Comparison of ENCODE assay signal across 17 cellular contexts in the genomic region with DNA sequence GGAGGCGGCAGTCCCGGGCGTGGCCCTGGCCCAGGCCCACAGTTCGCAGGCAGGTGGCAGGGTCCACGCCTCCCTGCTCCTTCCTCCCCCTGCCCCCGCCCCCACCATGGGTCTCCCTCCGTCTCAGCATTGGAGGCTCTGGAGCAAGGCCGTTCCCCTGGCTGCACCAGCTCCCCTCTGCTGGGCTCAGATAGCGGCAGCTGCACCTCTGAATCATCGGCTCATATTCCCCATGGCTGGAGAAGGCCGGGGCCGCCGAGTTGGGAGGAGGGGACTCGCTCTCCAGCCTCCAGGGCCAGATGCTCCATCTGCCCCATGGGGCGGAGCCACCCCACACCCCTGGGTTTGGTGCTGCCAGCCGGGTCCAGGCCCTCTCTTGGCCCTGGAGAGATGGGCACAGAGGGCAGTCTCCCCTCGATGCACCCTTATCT.
DNase-seq lines count a peak whose midpoint lies in the region; ATAC-seq, FAIRE-seq and TF ChIP-seq lines count a peak whose summit lies in the region.
"Had no signal": no experiment of that assay in that cellular context is flagged by ENCODE, and none has a peak within 500 bp of the region (broad histone marks: within the 10 kb centered on the region; RNA-seq: fewer than 3 reads in every experiment).

No MANE protein-coding gene starts in this region.

- FAIRE-seq in K562 (lab: Jason Lieb, UNC), result no peak

- H3K27ac ChIP-seq in K562 (ENCODE audit: extremely low read depth, low read depth, low read length) (no peak overlapping the region), spleen (no peak overlapping the region)
- H3K27ac ChIP-seq: C4-2B, ovary, PC-9 had no signal

- no peak overlapping the region for H2AFZ ChIP-seq in K562 (ENCODE audit: low read depth, low read length)
- H2AFZ ChIP-seq: PC-9 had no signal

- peaks cover 0 to 72% of the 10 kb centered on the region in 2 experiments; a peak in 4 of 5 replicates for H3K4me1 ChIP-seq in K562 (replicated peaks in 1 of 2; ENCODE audit: control insufficient read depth in 2 of 2, insufficient read depth in 2 of 2, low read length in 2 of 2)
- H3K4me1 ChIP-seq in spleen, result peaks cover 0 to 43% (median 9%) of the 10 kb centered on the region in 6 donors

- H3K9me1 ChIP-seq in K562 (ENCODE audit: control insufficient read depth, insufficient read depth, low read length), result no peaks in the 10 kb centered on the region

- ATAC-seq in K562, result peak; percentile 40
- no peak for ATAC-seq in GM21360 (IDR thresholded peaks at IDR 0.05; ENCODE audit: unreplicated experiment)
- ATAC-seq: activated T-helper 17 cell treated with anti-CD3 and anti-CD28 coated beads, Interleukin-2, amount 50 U/mL, for 72 hours had no signal

- intact Hi-C loops in K562 (cut with micrococcal nuclease), result no loop called here
- intact Hi-C loops in spleen (cut with DNase I; ENCODE audit: low total_unique reads), result no loop called here

- no peaks in the 10 kb centered on the region; a peak in 1 of 5 replicates for H3K27me3 ChIP-seq in K562 (ENCODE audit: control insufficient read depth in 2 of 2, insufficient read depth in 2 of 2, low read length in 2 of 2)
- no peaks in the 10 kb centered on the region for H3K27me3 ChIP-seq in spleen (replicated peaks in 1 of 7)
- H3K27me3 ChIP-seq: ovary had no signal

- TF ChIP-seq EP300 in K562 (IDR thresholded peaks at IDR 0.05; ENCODE audit: low read length), result no peak

- H3K9me3 ChIP-seq in K562 (replicated peaks; ENCODE audit: control insufficient read depth, insufficient read depth, low read depth, low read length), result 0 out of 2 replicates have a peak, but pooled peaks cover 3% of the 10 kb centered on the region
- H3K9me3 ChIP-seq in spleen, result no peaks in the 10 kb centered on the region
- H3K9me3 ChIP-seq: ovary had no signal

- TF ChIP-seq CTCF in K562 (IDR thresholded peaks at IDR 0.05 in 2 of 3, conservative IDR thresholded peaks at IDR 0.05 in 1 of 3; ENCODE audit: insufficient read depth in 2 of 3, low read depth in 1 of 3, low read length in 3 of 3), result no peak
- TF ChIP-seq CTCF in spleen (IDR thresholded peaks at IDR 0.05 in 8 of 11, conservative IDR thresholded peaks at IDR 0.05 in 3 of 11), result no peak

- no peaks in the 10 kb centered on the region for H4K20me1 ChIP-seq in K562 (replicated peaks; ENCODE audit: control insufficient read depth, insufficient read depth, low read length)

- BruUV-seq in K562 (replicated peaks; lab: Mats Ljungman, UMichigan), result no TSS peak

- TF ChIP-seq POLR2A in K562 (conservative IDR thresholded peaks at IDR 0.05) (no peak), spleen (IDR thresholded peaks at IDR 0.05) (no peak)

- in situ Hi-C loops in K562 (cut with MboI), result no loop called here

- H3K79me2 ChIP-seq in K562 (ENCODE audit: control insufficient read depth, insufficient read depth, low read length), result no peaks in the 10 kb centered on the region

- CTCF ChIA-PET in K562 (lab: Yijun Ruan, JAX; ENCODE audit: low intra/inter-chr PET ratio), result no interaction called here

- 55% methylated on average over 8 of the region's 17 CpGs for WGBS in K562 (ENCODE audit: insufficient coverage, low coverage, missing lambda C conversion rate)
- WGBS in spleen, 5 donors, result 67 to 93% (median 86%) methylated on average over 4 to 17 of the region's 17 CpGs

- H3K4me3 ChIP-seq in K562 (no peak overlapping the region), spleen (no peak overlapping the region)
- H3K4me3 ChIP-seq: ovary, PC-9, smooth muscle cell had no signal

- no peak overlapping the region for H3K9ac ChIP-seq in K562 (ENCODE audit: insufficient read depth in 1 of 2, low read depth in 2 of 2, low read length in 2 of 2)

- no peak for TF ChIP-seq RAD21 in K562 (CRISPR knock-in tag; conservative IDR thresholded peaks at IDR 0.05 in 1 of 2, IDR thresholded peaks at IDR 0.05 in 1 of 2)

- H3K4me2 ChIP-seq in K562 (ENCODE audit: insufficient read depth, low read length), result no peak overlapping the region
- H3K4me2 ChIP-seq: PC-9, smooth muscle cell had no signal

- POLR2A ChIA-PET in K562 (lab: Yijun Ruan, JAX), result no interaction called here

- DNase-seq in HK-2 (ENCODE audit: unreplicated experiment) (peak; percentile 12), NCI-H2196 treated with DMSO at 0.1 percent for 48 hours (lab: John Stamatoyannopoulos, UW; ENCODE audit: unreplicated experiment) (peak; percentile 48), K562 (ENCODE audit: extremely low read depth in 1 of 4, low spot score in 3 of 4) (peak; percentile 51 to 60 (median 56)), spleen (peak; percentile 73), GOT3 (lab: John Stamatoyannopoulos, UW) (no peak)
- no peak for DNase-seq in activated CD4-positive, alpha-beta T cell treated with anti-CD3 and anti-CD28 coated beads, Interleukin-2, amount 50 U/mL, for 48 hours
- DNase-seq: activated CD4-positive, alpha-beta memory T cell treated with anti-CD3 and anti-CD28 coated beads for 36 hours; cerebellar nuclear complex; hypothalamus; NCI-H1092 treated with DMSO at 0.1 percent for 48 hours; NCI-H526 treated with DMSO at 0.1 percent for 48 hours; ovary; PC-9 had no signal

- H3K36me3 ChIP-seq in K562 (ENCODE audit: control insufficient read depth, insufficient read depth, low read length) (peaks cover 16% of the 10 kb centered on the region; the same call in 2 of the 3 replicates), spleen (peaks cover 0 to 27% (median 16%) of the 10 kb centered on the region in 6 donors)
- H3K36me3 ChIP-seq: ovary had no signal

TF ChIP-seq in K562, 482 proteins besides CTCF, POLR2A, EP300 and RAD21 (continues in another document):
- TF ChIP-seq CCAR2 (IDR thresholded peaks at IDR 0.05; ENCODE audit: low read depth, low read length) (no peak), TCFL5 (CRISPR knock-in tag; conservative IDR thresholded peaks at IDR 0.05) (no peak), E2F3 (CRISPR knock-in tag; IDR thresholded peaks at IDR 0.05) (no peak), MEIS2 (IDR thresholded peaks at IDR 0.05; ENCODE audit: partially characterized antibody) (no peak), POLR3A (IDR thresholded peaks at IDR 0.05; ENCODE audit: borderline replicate concordance, extremely low read depth, insufficient read depth, insufficient read length) (no peak), ZNF263 (CRISPR knock-in tag; IDR thresholded peaks at IDR 0.05; ENCODE audit: borderline replicate concordance) (peak; percentile 21; the same call in 1 of the 2 replicates), KLF1 (tag; IDR thresholded peaks at IDR 0.05) (no peak), PRDM10 (IDR thresholded peaks at IDR 0.05; ENCODE audit: partially characterized antibody) (peak; percentile 52), SAFB2 (IDR thresholded peaks at IDR 0.05; ENCODE audit: borderline replicate concordance, low read depth, low read length, severe bottlenecking) (no peak), ZBTB8A (IDR thresholded peaks at IDR 0.05; ENCODE audit: partially characterized antibody) (no peak), BRF1 (IDR thresholded peaks at IDR 0.05; ENCODE audit: borderline replicate concordance, extremely low read depth, insufficient read length) (no peak), PHB (CRISPR knock-in tag; IDR thresholded peaks at IDR 0.05) (no peak), TEAD4 (IDR thresholded peaks at IDR 0.05; ENCODE audit: low read length) (peak; percentile 8; the same call in 1 of the 2 replicates), TEAD4 (CRISPR knock-in tag; IDR thresholded peaks at IDR 0.05; ENCODE audit: borderline replicate concordance) (no peak), MLX (CRISPR knock-in tag; conservative IDR thresholded peaks at IDR 0.05) (no peak), FOSL1 (tag; conservative IDR thresholded peaks at IDR 0.05) (peak; percentile 64), HDAC3 (IDR thresholded peaks at IDR 0.05; ENCODE audit: borderline replicate concordance, partially characterized antibody) (no peak)
- TF ChIP-seq, protein P1, sequence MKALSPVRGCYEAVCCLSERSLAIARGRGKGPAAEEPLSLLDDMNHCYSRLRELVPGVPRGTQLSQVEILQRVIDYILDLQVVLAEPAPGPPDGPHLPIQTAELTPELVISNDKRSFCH (CRISPR knock-in tag; IDR thresholded peaks at IDR 0.05), result no peak
- TF ChIP-seq, protein P1 (tag; IDR thresholded peaks at IDR 0.05), result no peak

Comparison
In these comparisons a context has a peak if more than half of its experiments do, and no peak if none do; other contexts are left out.
1. DNase-seq: peak in HK-2 (single experiment), NCI-H2196 treated with DMSO at 0.1 percent for 48 hours (single experiment), K562 (4 of 4) and spleen (single experiment); none in activated CD4-positive, alpha-beta T cell treated with anti-CD3 and anti-CD28 coated beads, Interleukin-2, amount 50 U/mL, for 48 hours (0 of 2) and GOT3 (single experiment).